Comparison of ENCODE assay signal across 20 cellular contexts in the genomic region with DNA sequence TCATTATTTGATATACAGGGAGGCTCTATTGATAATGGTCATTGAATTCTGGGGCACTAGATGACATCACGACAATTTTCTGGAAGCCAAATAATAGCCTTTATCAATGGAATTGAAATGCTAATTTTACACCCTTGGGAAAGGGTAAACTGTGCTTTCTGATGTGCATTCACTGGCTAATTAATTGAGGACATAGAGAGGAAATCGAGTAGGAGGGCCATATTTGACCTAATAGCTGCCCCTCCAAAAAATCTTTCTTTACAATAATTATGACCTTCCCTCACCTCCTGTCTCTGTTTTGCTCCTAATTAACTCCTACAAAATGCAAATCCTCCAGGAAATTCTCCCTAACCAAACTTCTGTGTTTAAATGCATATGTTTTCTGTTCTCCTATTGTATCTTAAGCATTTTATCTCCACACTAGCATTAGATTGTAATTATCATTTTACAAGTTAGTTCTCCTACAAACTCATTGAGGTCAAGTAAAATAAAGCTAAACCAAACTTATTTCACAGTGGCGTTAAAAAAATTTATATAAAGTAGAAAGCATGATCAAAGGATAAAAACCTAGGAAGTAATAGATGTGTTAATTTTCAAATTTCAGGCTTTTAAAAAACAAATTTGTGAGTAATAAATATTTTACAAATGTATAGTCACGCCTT.
"Had no signal": no experiment of that assay in that cellular context is flagged by ENCODE, and none has a peak within 500 bp of the region (broad histone marks: within the 10 kb centered on the region; RNA-seq: fewer than 3 reads in every experiment).

No MANE protein-coding gene starts in this region.

- H3K4me2 ChIP-seq: SK-N-SH had no signal

- DNase-seq: IMR-90, Karpas-422, KG1, MG63, NCI-H1092, NCI-H1105 treated with DMSO at 0.1 percent for 48 hours, NCI-H1417 treated with DMSO at 0.1 percent for 48 hours, NCI-H146, NCI-H1694 treated with DMSO at 0.1 percent for 48 hours, NCI-H1930, NCI-H2081, NCI-H2107, NCI-H2227 treated with DMSO at 0.1 percent for 48 hours, NCI-H524, NCI-H526 treated with DMSO at 0.1 percent for 48 hours, NCI-H748 treated with DMSO at 0.1 percent for 48 hours, SHP77, SK-N-SH, SW 1271 had no signal

- H3K4me3 ChIP-seq: MG63 had no signal

- H3K9me3 ChIP-seq: MG63, SK-N-SH had no signal

- H3K27me3 ChIP-seq: MG63 had no signal

- H3K36me3 ChIP-seq: MG63 had no signal

- H3K9ac ChIP-seq: SK-N-SH had no signal

- H3K27ac ChIP-seq: RWPE1 had no signal

- H3K9me2 ChIP-seq: SK-N-SH had no signal
